ENCODE assay signal across 14 cellular contexts in genomic region chr6:51817832-51818231, GRCh38.
DNase-seq lines count a peak whose midpoint lies in the region; ATAC-seq and TF ChIP-seq lines count a peak whose summit lies in the region.
"Had no signal": no experiment of that assay in that cellular context is flagged by ENCODE, and none has a peak within 500 bp of the region (broad histone marks: within the 10 kb centered on the region; RNA-seq: fewer than 3 reads in every experiment).

No MANE protein-coding gene starts in this region.

- CTCF ChIA-PET in SK-N-SH (lab: Yijun Ruan, JAX), result interaction anchor here (1.2 to 1.4 kb wide), 2 partner anchors 142 to 249 kb away, joined by 3 read pairs; no protein-coding TSS in a partner anchor

- H3K4me2 ChIP-seq in GM23338, result no peak overlapping the region
- H3K4me2 ChIP-seq in SK-N-SH, result no peak overlapping the region
- H3K4me2 ChIP-seq in neural progenitor cell, result no peak overlapping the region

- ATAC-seq in GM23338, result no peak
- no peak for ATAC-seq in esophagus mucosa
- no peak for ATAC-seq in GM21529 (IDR thresholded peaks at IDR 0.05; ENCODE audit: unreplicated experiment)

- H3K4me1 Mint-ChIP-seq in GM23338 (peaks cover 43% of the 10 kb centered on the region), neural progenitor cell (peaks cover 31% of the 10 kb centered on the region)
- H3K4me1 Mint-ChIP-seq: B cell; CD4-positive, alpha-beta memory T cell had no signal

- DNase-seq in BE2C, result peak; percentile 8
- DNase-seq in GM23338 (ENCODE audit: low spot score), result no peak
- peak; percentile 16 for DNase-seq in SK-N-SH
- DNase-seq in neural progenitor cell (ENCODE audit: low spot score), result no peak
- DNase-seq in foreskin fibroblast, result no peak
- DNase-seq: CD4-positive, alpha-beta memory T cell; GF-D8; GOT3; H9 had no signal

- H3K4me3 Mint-ChIP-seq in GM23338 (no peak overlapping the region), neural progenitor cell (no peak overlapping the region)
- H3K4me3 Mint-ChIP-seq: B cell; CD4-positive, alpha-beta memory T cell; H9 had no signal

- H4K20me1 ChIP-seq in GM23338 (replicated peaks; ENCODE audit: insufficient read depth) (no peaks in the 10 kb centered on the region), SK-N-SH (ENCODE audit: insufficient read depth) (no peaks in the 10 kb centered on the region), neural progenitor cell (ENCODE audit: low read depth) (no peaks in the 10 kb centered on the region)

- H3K9me3 ChIP-seq in BE2C (no peaks in the 10 kb centered on the region; the same call in 1 of the 2 replicates), SK-N-SH (no peaks in the 10 kb centered on the region), neural progenitor cell (ENCODE audit: low read depth) (no peaks in the 10 kb centered on the region)

- H2AFZ ChIP-seq in GM23338 (peak overlapping the region; percentile 15; the same call in 1 of the 2 replicates), SK-N-SH (ENCODE audit: low read depth) (no peak overlapping the region), neural progenitor cell (replicated peaks) (peak overlapping the region; percentile 53)

- H3F3A ChIP-seq in GM23338 (replicated peaks; ENCODE audit: low read depth) (no peaks in the 10 kb centered on the region), SK-N-SH (replicated peaks; ENCODE audit: insufficient read depth) (no peaks in the 10 kb centered on the region), neural progenitor cell (ENCODE audit: low read depth) (no peaks in the 10 kb centered on the region)

- no peak overlapping the region for H3K4me3 ChIP-seq in BE2C (ENCODE audit: low read depth, low read length)
- H3K4me3 ChIP-seq in GM23338, result no peak overlapping the region
- no peak overlapping the region for H3K4me3 ChIP-seq in SK-N-SH (ENCODE audit: low read depth in 2 of 2, low read length in 1 of 2)
- H3K4me3 ChIP-seq in neural progenitor cell, result no peak overlapping the region
- H3K4me3 ChIP-seq in foreskin fibroblast (ENCODE audit: low read depth in 1 of 2, low read length in 2 of 2), result no peak overlapping the region

- H3K36me3 ChIP-seq in BE2C (no peaks in the 10 kb centered on the region), GM23338 (ENCODE audit: insufficient read depth) (no peaks in the 10 kb centered on the region), SK-N-SH (replicated peaks in 1 of 2; ENCODE audit: control insufficient read depth in 1 of 2, insufficient read depth in 2 of 2, low read length in 1 of 2) (no peaks in the 10 kb centered on the region), neural progenitor cell (no peaks in the 10 kb centered on the region)

- H3K4me1 ChIP-seq in BE2C, result peaks cover 12% of the 10 kb centered on the region
- H3K4me1 ChIP-seq in GM23338 (ENCODE audit: insufficient read depth), result peaks cover 28% of the 10 kb centered on the region
- peaks cover 0 to 20% of the 10 kb centered on the region in 2 experiments; a peak in 2 of 4 replicates for H3K4me1 ChIP-seq in SK-N-SH (ENCODE audit: control insufficient read depth in 1 of 2, insufficient read depth in 2 of 2, low read depth in 1 of 2, low read length in 1 of 2)
- peaks cover 13% of the 10 kb centered on the region for H3K4me1 ChIP-seq in neural progenitor cell

- H3K9me2 ChIP-seq in GM23338 (ENCODE audit: insufficient read depth), result no peaks in the 10 kb centered on the region
- no peaks in the 10 kb centered on the region for H3K9me2 ChIP-seq in SK-N-SH

- TF ChIP-seq RAD21 in SK-N-SH (IDR thresholded peaks at IDR 0.05; ENCODE audit: low read length), result peak; percentile 29

- H3K79me2 ChIP-seq in GM23338 (replicated peaks; ENCODE audit: insufficient read depth), result no peaks in the 10 kb centered on the region
- no peaks in the 10 kb centered on the region for H3K79me2 ChIP-seq in SK-N-SH (ENCODE audit: insufficient read depth)
- H3K79me2 ChIP-seq in neural progenitor cell (ENCODE audit: low read depth), result no peaks in the 10 kb centered on the region

- H3K27me3 ChIP-seq in BE2C (no peaks in the 10 kb centered on the region), GM23338 (ENCODE audit: insufficient read depth) (no peaks in the 10 kb centered on the region), SK-N-SH (ENCODE audit: insufficient read depth) (no peaks in the 10 kb centered on the region), neural progenitor cell (no peaks in the 10 kb centered on the region)

- no peaks in the 10 kb centered on the region; the same call in 2 of the 3 replicates for H3K36me3 Mint-ChIP-seq in GM23338 (ENCODE audit: low read depth)
- H3K36me3 Mint-ChIP-seq in neural progenitor cell, result no peaks in the 10 kb centered on the region
- H3K36me3 Mint-ChIP-seq: CD4-positive, alpha-beta memory T cell had no signal

- H3K9me3 Mint-ChIP-seq in GM23338 (no peaks in the 10 kb centered on the region; the same call in 2 of the 3 replicates), neural progenitor cell (no peaks in the 10 kb centered on the region)

- 20% methylated on average over 7 of the region's 7 CpGs for WGBS in SK-N-SH (ENCODE audit: low lambda C conversion rate)

- H3K27ac ChIP-seq in GM23338 (ENCODE audit: low read depth) (no peak overlapping the region), SK-N-SH (ENCODE audit: low read depth in 2 of 2, low read length in 1 of 2) (peak overlapping the region in 1 of 2 experiments; percentile 97; a peak in 2 of 4 replicates), neural progenitor cell (no peak overlapping the region)
- H3K27ac ChIP-seq: C4-2B, HL-60 had no signal

- no peak overlapping the region for H3K27ac Mint-ChIP-seq in GM23338
- peak overlapping the region; percentile 46 for H3K27ac Mint-ChIP-seq in neural progenitor cell
- H3K27ac Mint-ChIP-seq: B cell; CD4-positive, alpha-beta memory T cell; H9 had no signal

- H3K27me3 Mint-ChIP-seq in GM23338 (ENCODE audit: insufficient read depth, low read depth, poor library complexity) (peaks cover 5% of the 10 kb centered on the region), neural progenitor cell (ENCODE audit: insufficient read depth, low read depth) (peaks cover 2% of the 10 kb centered on the region)
- H3K27me3 Mint-ChIP-seq: B cell had no signal

- peak in 1 of 2 experiments; percentile 69; a peak in 2 of 4 replicates for TF ChIP-seq EP300 in SK-N-SH (IDR thresholded peaks at IDR 0.05; ENCODE audit: borderline replicate concordance in 1 of 2, low read depth in 1 of 2, low read length in 1 of 2)

- POLR2A ChIA-PET in SK-N-SH (lab: Yijun Ruan, JAX), result no interaction called here

- no peak overlapping the region for H3K9ac ChIP-seq in SK-N-SH
- no peak overlapping the region for H3K9ac ChIP-seq in neural progenitor cell

- no peak for TF ChIP-seq CTCF in BE2C (IDR thresholded peaks at IDR 0.05; ENCODE audit: low read depth, low read length)
- no peak for TF ChIP-seq CTCF in GM23338 (conservative IDR thresholded peaks at IDR 0.05; ENCODE audit: low read depth in 2 of 2)
- TF ChIP-seq CTCF in SK-N-SH (IDR thresholded peaks at IDR 0.05), result no peak
- no peak for TF ChIP-seq CTCF in neural progenitor cell (IDR thresholded peaks at IDR 0.05)
- TF ChIP-seq CTCF in foreskin fibroblast (IDR thresholded peaks at IDR 0.05; ENCODE audit: low read depth, low read length), result no peak

TF ChIP-seq in GM23338, 12 proteins besides CTCF, POLR2A, EP300 and RAD21 (continues in another document):
- TF ChIP-seq ZNF114 (CRISPR knock-in tag; IDR thresholded peaks at IDR 0.05) (no peak), JUNB (IDR thresholded peaks at IDR 0.05; ENCODE audit: unreplicated experiment) (no peak)

TF ChIP-seq in SK-N-SH, 30 proteins besides CTCF, POLR2A, EP300 and RAD21:
- TF ChIP-seq RCOR1 (IDR thresholded peaks at IDR 0.05; ENCODE audit: low read length) (peak; percentile 47; the same call in 1 of the 2 replicates), GATA2 (CRISPR knock-in tag; IDR thresholded peaks at IDR 0.05) (peak; percentile 82), FOXJ3 (CRISPR knock-in tag; IDR thresholded peaks at IDR 0.05) (peak; percentile 92), CHD2 (IDR thresholded peaks at IDR 0.05; ENCODE audit: low read length, partially characterized antibody) (no peak), ZBTB33 (IDR thresholded peaks at IDR 0.05; ENCODE audit: borderline replicate concordance, low read depth) (no peak)

Comparison
In these comparisons a context has a peak if more than half of its experiments do, and no peak if none do; other contexts are left out.
1. DNase-seq: peak in BE2C (single experiment) and SK-N-SH (single experiment); none in GM23338 (single experiment), neural progenitor cell (single experiment) and foreskin fibroblast (0 of 2).